ENCODE assay signal across 20 cellular contexts in genomic region chr6:163539101-163539762, GRCh38.
"Had no signal": no experiment of that assay in that cellular context is flagged by ENCODE, and none has a peak within 500 bp of the region (broad histone marks: within the 10 kb centered on the region; RNA-seq: fewer than 3 reads in every experiment).

No MANE protein-coding gene starts in this region.

- H3K27me3 ChIP-seq: adrenal gland, left lung, stomach had no signal

- H3K4me3 Mint-ChIP-seq: activated B cell treated with CpG ODN at 0.5 μM for 24 hours; activated CD8-positive, alpha-beta T cell treated with anti-CD3 and anti-CD28 coated beads for 36 hours; activated naive CD4-positive, alpha-beta T cell treated with anti-CD3 and anti-CD28 coated beads, Interleukin-2, amount 50 U/mL, for 24 hours; activated T-cell treated with anti-CD3 and anti-CD28 coated beads, Interleukin-2, amount 50 U/mL, for 4 hours; effector memory CD8-positive, alpha-beta T cell; natural killer cell treated with Interleukin-12 subunit alpha and Interleukin-12 subunit beta and Interleukin-15 and Interleukin-18, amount 100 ng/mL, for 72 hours; T-helper 2 cell treated with Interferon-gamma antibody and Interleukin-4, amounts not matched to agents 5 μg/mL and 100 μg/mL, for 36 hours had no signal

- H3K27me3 Mint-ChIP-seq: activated B cell treated with CpG ODN at 0.5 μM for 24 hours; activated CD8-positive, alpha-beta T cell treated with anti-CD3 and anti-CD28 coated beads for 36 hours; activated naive CD4-positive, alpha-beta T cell treated with anti-CD3 and anti-CD28 coated beads, Interleukin-2, amount 50 U/mL, for 24 hours; effector memory CD8-positive, alpha-beta T cell; natural killer cell treated with Interleukin-12 subunit alpha and Interleukin-12 subunit beta and Interleukin-15 and Interleukin-18, amount 100 ng/mL, for 72 hours had no signal

- H3K36me3 ChIP-seq: adrenal gland, prostate gland, thoracic aorta had no signal

- H3K4me3 ChIP-seq: adrenal gland, left lung, prostate gland, stomach, thoracic aorta had no signal

- DNase-seq: activated B cell treated with CpG ODN at 0.5 μM for 24 hours; activated CD4-positive, alpha-beta T cell treated with anti-CD3 and anti-CD28 coated beads for 48 hours; activated CD8-positive, alpha-beta T cell treated with anti-CD3 and anti-CD28 coated beads for 36 hours; activated effector memory CD4-positive, alpha-beta T cell treated with anti-CD3 and anti-CD28 coated beads, Interleukin-2, amount 50 U/mL, for 16 hours; activated T-cell treated with anti-CD3 and anti-CD28 coated beads, Interleukin-2, amount 50 U/mL, for 4 hours; adrenal gland; central memory CD4-positive, alpha-beta T cell; effector memory CD8-positive, alpha-beta T cell; left lung; mesenchymal stem cell; nucleus accumbens; stomach; SW 1271 had no signal

- ATAC-seq: activated CD8-positive, alpha-beta T cell treated with anti-CD3 and anti-CD28 coated beads for 36 hours; activated T-cell treated with anti-CD3 and anti-CD28 coated beads, Interleukin-2, amount 50 U/mL, for 4 hours; effector memory CD8-positive, alpha-beta T cell; left lung; natural killer cell treated with Interleukin-12 subunit alpha and Interleukin-12 subunit beta and Interleukin-15 and Interleukin-18, amount 100 ng/mL, for 72 hours; sciatic nerve had no signal

- H3K9me3 Mint-ChIP-seq: activated B cell treated with CpG ODN at 0.5 μM for 24 hours; activated CD8-positive, alpha-beta T cell treated with anti-CD3 and anti-CD28 coated beads for 36 hours; activated naive CD4-positive, alpha-beta T cell treated with anti-CD3 and anti-CD28 coated beads, Interleukin-2, amount 50 U/mL, for 24 hours; activated T-cell treated with anti-CD3 and anti-CD28 coated beads, Interleukin-2, amount 50 U/mL, for 4 hours; effector memory CD8-positive, alpha-beta T cell; natural killer cell treated with Interleukin-12 subunit alpha and Interleukin-12 subunit beta and Interleukin-15 and Interleukin-18, amount 100 ng/mL, for 72 hours; T-helper 2 cell treated with Interferon-gamma antibody and Interleukin-4, amounts not matched to agents 5 μg/mL and 100 μg/mL, for 36 hours had no signal

- H3K27ac ChIP-seq: adrenal gland, epithelial cell of prostate, left lung, prostate gland, stomach, thoracic aorta had no signal

- H3K4me1 ChIP-seq: prostate gland had no signal

- H3K9me3 ChIP-seq: adrenal gland, left lung, prostate gland, stomach, thoracic aorta had no signal

- H3K27ac Mint-ChIP-seq: activated B cell treated with CpG ODN at 0.5 μM for 24 hours; activated CD8-positive, alpha-beta T cell treated with anti-CD3 and anti-CD28 coated beads for 36 hours; activated naive CD4-positive, alpha-beta T cell treated with anti-CD3 and anti-CD28 coated beads, Interleukin-2, amount 50 U/mL, for 24 hours; effector memory CD8-positive, alpha-beta T cell; natural killer cell treated with Interleukin-12 subunit alpha and Interleukin-12 subunit beta and Interleukin-15 and Interleukin-18, amount 100 ng/mL, for 72 hours; T-helper 2 cell treated with Interferon-gamma antibody and Interleukin-4, amounts not matched to agents 5 μg/mL and 100 μg/mL, for 36 hours had no signal
